In the genomic region with DNA sequence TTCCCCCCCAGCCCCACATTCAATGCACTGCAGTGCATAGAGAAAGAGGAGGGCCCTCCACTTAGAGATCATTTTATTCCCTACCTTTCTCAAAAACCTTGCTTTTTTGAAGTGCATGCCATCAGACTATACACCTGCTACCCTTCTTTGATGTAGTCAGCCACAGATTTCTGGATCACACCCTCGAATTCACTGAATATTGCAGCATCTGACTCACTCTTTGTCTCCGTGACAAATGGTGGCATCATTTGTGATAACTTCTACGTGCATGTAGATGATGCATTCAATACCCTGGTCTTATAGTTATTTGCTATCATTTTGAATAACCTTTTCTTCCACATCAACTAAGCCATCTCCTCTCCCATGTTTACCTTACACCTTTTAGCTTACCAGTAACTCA, we compare ENCODE assay signal across 1 cellular context.
TF ChIP-seq lines count a peak whose summit lies in the region.

No MANE protein-coding gene starts in this region.

TF ChIP-seq in A549, 52 proteins besides CTCF, POLR2A, EP300 and RAD21 (continued from another document):
- TF ChIP-seq, protein P1, sequence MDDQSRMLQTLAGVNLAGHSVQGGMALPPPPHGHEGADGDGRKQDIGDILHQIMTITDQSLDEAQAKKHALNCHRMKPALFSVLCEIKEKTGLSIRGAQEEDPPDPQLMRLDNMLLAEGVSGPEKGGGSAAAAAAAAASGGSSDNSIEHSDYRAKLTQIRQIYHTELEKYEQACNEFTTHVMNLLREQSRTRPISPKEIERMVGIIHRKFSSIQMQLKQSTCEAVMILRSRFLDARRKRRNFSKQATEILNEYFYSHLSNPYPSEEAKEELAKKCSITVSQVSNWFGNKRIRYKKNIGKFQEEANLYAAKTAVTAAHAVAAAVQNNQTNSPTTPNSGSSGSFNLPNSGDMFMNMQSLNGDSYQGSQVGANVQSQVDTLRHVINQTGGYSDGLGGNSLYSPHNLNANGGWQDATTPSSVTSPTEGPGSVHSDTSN (IDR thresholded peaks at IDR 0.05) = no peak
- TF ChIP-seq CBX8 (IDR thresholded peaks at IDR 0.05) (no peak), RARB (CRISPR knock-in tag; IDR thresholded peaks at IDR 0.05) (no peak), NFE2L2 (conservative IDR thresholded peaks at IDR 0.05; ENCODE audit: low read length) (no peak), FOXS1 (CRISPR knock-in tag; IDR thresholded peaks at IDR 0.05) (no peak), JUN (IDR thresholded peaks at IDR 0.05) (no peak), KDM5A (IDR thresholded peaks at IDR 0.05) (no peak), NR3C1 (IDR thresholded peaks at IDR 0.05) (no peak), RCOR1 (IDR thresholded peaks at IDR 0.05; ENCODE audit: low read depth, low read length) (no peak)
